Comparison of ENCODE assay signal across 1 cellular context in genomic region chr21:31732538-31732864, GRCh38.
TF ChIP-seq lines count a peak whose summit lies in the region.

No MANE protein-coding gene starts in this region.

TF ChIP-seq in HEK293, 187 proteins besides CTCF, POLR2A, EP300 and RAD21 (continued from another document):
- TF ChIP-seq ZNF280C (tag by site-specific recombination; IDR thresholded peaks at IDR 0.05) (no peak), GLI4 (tag by site-specific recombination; IDR thresholded peaks at IDR 0.05) (no peak), ZIC2 (tag by site-specific recombination; IDR thresholded peaks at IDR 0.05) (no peak), ZBTB21 (tag by site-specific recombination; IDR thresholded peaks at IDR 0.05) (no peak), KLF16 (tag by site-specific recombination; IDR thresholded peaks at IDR 0.05) (no peak), ZBTB17 (tag by site-specific recombination; IDR thresholded peaks at IDR 0.05) (peak; percentile 36; the same call in 1 of the 2 replicates), ZNF184 (tag by site-specific recombination; IDR thresholded peaks at IDR 0.05) (no peak), ZFP3 (tag by site-specific recombination; IDR thresholded peaks at IDR 0.05; ENCODE audit: low read depth) (no peak), ZNF529 (tag by site-specific recombination; IDR thresholded peaks at IDR 0.05; ENCODE audit: insufficient replicate concordance) (no peak), ZFP37 (tag by site-specific recombination; IDR thresholded peaks at IDR 0.05) (peak; percentile 66; the same call in 1 of the 2 replicates), ZNF350 (tag by site-specific recombination; IDR thresholded peaks at IDR 0.05) (no peak), ZNF600 (tag by site-specific recombination; IDR thresholded peaks at IDR 0.05) (0 out of 2 replicates have a peak, but pooled peaks have one; percentile 15), ZNF677 (tag by site-specific recombination; IDR thresholded peaks at IDR 0.05) (no peak), SP7 (tag by site-specific recombination; IDR thresholded peaks at IDR 0.05) (peak; percentile 8; the same call in 1 of the 2 replicates), ZNF645 (tag by site-specific recombination; IDR thresholded peaks at IDR 0.05) (no peak), ZNF394 (tag by site-specific recombination; IDR thresholded peaks at IDR 0.05; ENCODE audit: borderline replicate concordance) (peak; percentile 57), ZNF423 (tag by site-specific recombination; IDR thresholded peaks at IDR 0.05) (no peak), ZSCAN5A (tag by site-specific recombination; IDR thresholded peaks at IDR 0.05) (no peak), ZNF785 (tag by site-specific recombination; IDR thresholded peaks at IDR 0.05) (no peak), ZNF132 (tag by site-specific recombination; IDR thresholded peaks at IDR 0.05; ENCODE audit: borderline replicate concordance) (no peak), ZBTB11 (tag by site-specific recombination; conservative IDR thresholded peaks at IDR 0.05; ENCODE audit: low read depth) (no peak), ZNF629 (tag by site-specific recombination; IDR thresholded peaks at IDR 0.05) (peak; percentile 6; the same call in 1 of the 2 replicates), ATF2 (tag by site-specific recombination; IDR thresholded peaks at IDR 0.05; ENCODE audit: low read depth) (no peak), ZNF266 (tag by site-specific recombination; IDR thresholded peaks at IDR 0.05; ENCODE audit: low read depth) (no peak), ZBTB26 (tag by site-specific recombination; optimal IDR thresholded peaks at IDR 0.05) (no peak), ELK4 (IDR thresholded peaks at IDR 0.05; ENCODE audit: borderline replicate concordance, low read depth, low read length) (no peak), KLF10 (tag by site-specific recombination; IDR thresholded peaks at IDR 0.05) (no peak), ZNF416 (tag by site-specific recombination; IDR thresholded peaks at IDR 0.05) (no peak), GLI2 (tag by site-specific recombination; IDR thresholded peaks at IDR 0.05; ENCODE audit: borderline replicate concordance, low read depth) (no peak), ZBTB48 (tag by site-specific recombination; IDR thresholded peaks at IDR 0.05) (no peak), ZNF580 (tag by site-specific recombination; IDR thresholded peaks at IDR 0.05) (no peak), ZNF140 (tag by site-specific recombination; IDR thresholded peaks at IDR 0.05) (no peak), ZNF169 (tag by site-specific recombination; IDR thresholded peaks at IDR 0.05) (no peak)
